In the genomic region with DNA sequence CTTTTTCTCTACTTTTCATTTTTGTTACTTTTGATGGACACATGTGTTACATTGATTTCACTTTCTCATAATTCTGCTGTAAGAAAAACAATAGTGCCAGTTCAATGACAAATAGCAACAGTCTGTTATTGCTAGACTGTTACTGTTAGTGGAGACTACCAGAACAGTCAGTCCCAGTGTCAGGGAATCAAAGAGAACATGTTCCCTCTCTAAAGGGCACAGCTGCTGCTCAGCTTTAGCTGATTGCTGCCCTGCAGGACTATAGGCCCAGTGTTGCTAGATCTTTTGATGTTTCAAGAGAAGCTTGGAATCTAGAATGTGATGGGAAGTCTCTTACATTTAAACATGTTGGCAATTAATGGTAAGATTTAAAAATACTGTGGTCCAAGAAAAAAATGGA, we compare ENCODE assay signal across 11 cellular contexts. TPM values are rescaled to one million over a fixed set of nuclear protein-coding genes. Genes with fewer than 3 reads are reported as not detected.
DNase-seq lines count a peak whose midpoint lies in the region; ATAC-seq lines count a peak whose summit lies in the region.
"Had no signal": no experiment of that assay in that cellular context is flagged by ENCODE, and none has a peak within 500 bp of the region (broad histone marks: within the 10 kb centered on the region; RNA-seq: fewer than 3 reads in every experiment).

No MANE protein-coding gene starts in this region.

- peaks cover 51% of the 10 kb centered on the region for H3K36me3 Mint-ChIP-seq in activated CD4-positive, alpha-beta T cell treated with anti-CD3 and anti-CD28 coated beads, Interleukin-2, amount 10 ng/mL, durations not matched to agents 7 days and 5 days (ENCODE audit: low read depth)
- H3K36me3 Mint-ChIP-seq in T-helper 17 cell (ENCODE audit: low read depth) (peaks cover 31% of the 10 kb centered on the region), immature natural killer cell (no peaks in the 10 kb centered on the region)

- peak overlapping the region; percentile 43 for H3K27ac ChIP-seq in substantia nigra (ENCODE audit: low read depth, low read length, poor library complexity, severe bottlenecking)
- H3K27ac ChIP-seq: thyroid gland had no signal

- H3K4me1 Mint-ChIP-seq in activated CD4-positive, alpha-beta T cell treated with anti-CD3 and anti-CD28 coated beads, Interleukin-2, amount 10 ng/mL, durations not matched to agents 7 days and 5 days = peaks cover 73% of the 10 kb centered on the region
- H3K4me1 Mint-ChIP-seq in T-helper 17 cell (peaks cover 59% of the 10 kb centered on the region), immature natural killer cell (peaks cover 65 to 71% of the 10 kb centered on the region in 2 donors)

- no peaks in the 10 kb centered on the region for H3K27me3 Mint-ChIP-seq in activated CD4-positive, alpha-beta T cell treated with anti-CD3 and anti-CD28 coated beads, Interleukin-2, amount 10 ng/mL, durations not matched to agents 7 days and 5 days
- no peaks in the 10 kb centered on the region for H3K27me3 Mint-ChIP-seq in T-helper 17 cell
- H3K27me3 Mint-ChIP-seq in immature natural killer cell (ENCODE audit: low read depth in 3 of 3) = peaks cover 7 to 25% (median 21%) of the 10 kb centered on the region in 3 donors

- no peak for DNase-seq in activated CD4-positive, alpha-beta T cell treated with anti-CD3 and anti-CD28 coated beads, Interleukin-2, amount 10 ng/mL, durations not matched to agents 7 days and 5 days
- no peak for DNase-seq in activated CD4-positive, alpha-beta T cell treated with anti-CD3 and anti-CD28 coated beads, Interleukin-2, amount 50 U/mL, for 1 hour
- DNase-seq in T-helper 17 cell (no peak), immature natural killer cell (no peak), substantia nigra (lab: John Stamatoyannopoulos, UW) (peak in 11 of 49 donors; percentile 1 to 34 (median 11))
- DNase-seq: Kasumi-1, NCI-H748 treated with DMSO at 0.1 percent for 48 hours, thyroid gland had no signal

- H3K27ac Mint-ChIP-seq in activated CD4-positive, alpha-beta T cell treated with anti-CD3 and anti-CD28 coated beads, Interleukin-2, amount 10 ng/mL, durations not matched to agents 7 days and 5 days = peak overlapping the region; percentile 90
- peak overlapping the region; percentile 100 for H3K27ac Mint-ChIP-seq in T-helper 17 cell
- peak overlapping the region; percentile 72 to 95 (median 86) for H3K27ac Mint-ChIP-seq in immature natural killer cell

- H3K9me3 ChIP-seq in T-helper 17 cell (ENCODE audit: control insufficient read depth, low read length, poor library complexity, severe bottlenecking) = no peaks in the 10 kb centered on the region
- H3K9me3 ChIP-seq: thyroid gland had no signal

- POLR2A ChIA-PET in activated CD4-positive, alpha-beta T cell treated with anti-CD3 and anti-CD28 coated beads, Interleukin-2, amount 10 ng/mL, durations not matched to agents 7 days and 5 days (lab: Charles Lee) = no interaction called here

- CTCF ChIA-PET in activated CD4-positive, alpha-beta T cell treated with anti-CD3 and anti-CD28 coated beads, Interleukin-2, amount 10 ng/mL, durations not matched to agents 7 days and 5 days (lab: Charles Lee) = interaction anchor here (1.2 to 4.8 kb wide), 3 partner anchors 21 to 27 kb away, joined by 3 to 28 read pairs (median 16); no protein-coding TSS in a partner anchor

- peak overlapping the region; percentile 91 for H3K4me3 Mint-ChIP-seq in activated CD4-positive, alpha-beta T cell treated with anti-CD3 and anti-CD28 coated beads, Interleukin-2, amount 10 ng/mL, durations not matched to agents 7 days and 5 days
- peak overlapping the region; percentile 100 for H3K4me3 Mint-ChIP-seq in T-helper 17 cell
- peak overlapping the region; percentile 8 to 96 (median 36) for H3K4me3 Mint-ChIP-seq in immature natural killer cell

- no peaks in the 10 kb centered on the region for H3K9me3 Mint-ChIP-seq in activated CD4-positive, alpha-beta T cell treated with anti-CD3 and anti-CD28 coated beads, Interleukin-2, amount 10 ng/mL, durations not matched to agents 7 days and 5 days
- no peaks in the 10 kb centered on the region for H3K9me3 Mint-ChIP-seq in immature natural killer cell

- ATAC-seq in T-helper 17 cell (no peak), HG03520 (IDR thresholded peaks at IDR 0.05; ENCODE audit: unreplicated experiment) (no peak), GM18873 (IDR thresholded peaks at IDR 0.05; ENCODE audit: low FRiP score, unreplicated experiment) (no peak), esophagus mucosa (no peak)

RNA-seq across cellular contexts. Expression of a gene that starts 3.4 kb away (rescaled TPM):
- total RNA-seq in activated CD4-positive, alpha-beta T cell treated with anti-CD3 and anti-CD28 coated beads, Interleukin-2, amount 10 ng/mL, durations not matched to agents 7 days and 5 days = 10 to 100 TPM; 33.1 to 39.6 TPM
- 100 to 1,000 TPM; 117 to 139 TPM for total RNA-seq in T-helper 17 cell
- 1 to 10 TPM; 5.0 to 7.1 (median 5.5) TPM for polyA plus RNA-seq in immature natural killer cell
- total RNA-seq in esophagus mucosa = 2.2 TPM

RNA-seq across cellular contexts. Expression of a gene that starts 26.3 kb away (rescaled TPM):
- 10 to 100 TPM; 34.9 to 41.2 TPM for total RNA-seq in activated CD4-positive, alpha-beta T cell treated with anti-CD3 and anti-CD28 coated beads, Interleukin-2, amount 10 ng/mL, durations not matched to agents 7 days and 5 days
- total RNA-seq in T-helper 17 cell = 10 to 100 TPM; 76.6 to 77.9 TPM
- 10 to 100 TPM; 30.8 to 44.5 (median 35.4) TPM for polyA plus RNA-seq in immature natural killer cell
- total RNA-seq in esophagus mucosa = 22.1 TPM

Comparison
In these comparisons a context has a peak if more than half of its experiments do, and no peak if none do; other contexts are left out.
1. H3K4me3 Mint-ChIP-seq: peak in every context shown above with its lines; median percentile 100 in T-helper 17 cell; 91 in activated CD4-positive, alpha-beta T cell treated with anti-CD3 and anti-CD28 coated beads, Interleukin-2, amount 10 ng/mL, durations not matched to agents 7 days and 5 days; 36 in immature natural killer cell.
2. RNA of a gene that starts 3.4 kb away (total RNA-seq): 117 to 139 TPM in T-helper 17 cell and 33.1 to 39.6 TPM in activated CD4-positive, alpha-beta T cell treated with anti-CD3 and anti-CD28 coated beads, Interleukin-2, amount 10 ng/mL, durations not matched to agents 7 days and 5 days; 2.2 TPM in esophagus mucosa (single experiment); every median in the first group is over 10 times any median in the second.
3. Peak in every context shown above with its lines, with median percentiles within 50 percentile points of each other: H3K27ac Mint-ChIP-seq.